In the genomic region with DNA sequence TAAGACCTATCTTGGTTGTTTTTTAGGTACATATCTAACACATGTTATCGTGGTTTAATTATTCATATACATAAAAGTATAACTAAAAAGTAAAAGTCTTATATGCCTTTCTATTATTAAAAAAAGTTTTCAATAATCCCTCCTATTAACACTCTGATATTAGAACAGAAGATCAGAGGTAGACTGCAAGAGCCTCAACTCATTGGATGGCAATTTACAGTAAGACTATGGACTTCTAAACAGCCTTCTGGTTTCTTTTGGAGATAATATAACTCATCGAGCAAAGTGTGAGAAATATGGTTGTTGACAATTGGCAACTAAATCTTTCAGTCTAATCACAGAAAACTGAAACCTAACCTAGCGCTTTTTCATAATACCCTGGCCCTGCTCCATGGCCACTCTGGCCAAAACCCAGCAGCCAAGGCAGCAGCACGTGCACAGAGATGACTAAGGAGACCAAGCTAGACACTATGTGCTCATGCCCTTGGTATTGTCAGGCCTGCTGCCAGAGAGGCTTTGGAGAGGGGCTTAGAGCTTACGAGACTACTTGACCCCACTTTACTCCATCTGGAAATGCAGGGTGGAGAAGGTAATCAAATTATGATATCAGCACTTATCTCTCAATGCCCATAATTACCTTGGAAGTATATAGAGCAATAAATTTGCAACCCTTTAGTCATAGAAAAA, we compare ENCODE assay signal across 8 cellular contexts. TPM values are rescaled to one million over a fixed set of nuclear protein-coding genes. Genes with fewer than 3 reads are reported as not detected.
DNase-seq lines count a peak whose midpoint lies in the region; ATAC-seq and TF ChIP-seq lines count a peak whose summit lies in the region.

No MANE protein-coding gene starts in this region.

- H3K27ac ChIP-seq in tibial nerve = peak overlapping the region in 3 of 4 donors; percentile 36 to 75 (median 58)

- in situ Hi-C loops in astrocyte of the spinal cord (cut with HindIII; ENCODE audit: low sequenced_read_pairs) = no loop called here

- H3K27me3 ChIP-seq in tibial nerve = no peaks in the 10 kb centered on the region

- H3K36me3 ChIP-seq in tibial nerve = peaks cover 0 to 9% (median 0%) of the 10 kb centered on the region in 3 donors

- 25 to 34% methylated on average over 5 of the region's 5 CpGs for whole genome bisulfite sequencing in tibial nerve, 2 donors

- DNase-seq in LoVo (ENCODE audit: low spot score) (peak; percentile 18), astrocyte of the spinal cord (ENCODE audit: low read depth, low spot score) (peak; percentile 95), iris pigment epithelial cell (ENCODE audit: low read depth) (peak; percentile 98), tibial nerve (ENCODE audit: low spot score in 2 of 2) (peak; percentile 70 to 89), NCI-H2107 treated with DMSO at 0.1 percent for 48 hours (lab: John Stamatoyannopoulos, UW; ENCODE audit: unreplicated experiment) (no peak), retina (no peak)

- peaks cover 0 to 21% (median 8%) of the 10 kb centered on the region in 4 donors for H3K4me1 ChIP-seq in tibial nerve

- TF ChIP-seq POLR2A in tibial nerve (IDR thresholded peaks at IDR 0.05) = no peak

- no peak overlapping the region for H3K4me3 ChIP-seq in astrocyte of the spinal cord (ENCODE audit: low read depth, low read length)
- peak overlapping the region in 1 of 4 donors; percentile 8 for H3K4me3 ChIP-seq in tibial nerve

- ATAC-seq in HG03354 (IDR thresholded peaks at IDR 0.05; ENCODE audit: poor library complexity, severe bottlenecking, unreplicated experiment) = no peak
- ATAC-seq in HG02973 (IDR thresholded peaks at IDR 0.05; ENCODE audit: unreplicated experiment) = no peak

- TF ChIP-seq EP300 in tibial nerve (IDR thresholded peaks at IDR 0.05) = peak in 1 of 2 donors; percentile 67

- TF ChIP-seq CTCF in astrocyte of the spinal cord (IDR thresholded peaks at IDR 0.05; ENCODE audit: low read depth, low read length) (no peak), tibial nerve (IDR thresholded peaks at IDR 0.05) (no peak)

- H3K9me3 ChIP-seq in tibial nerve = no peaks in the 10 kb centered on the region

RNA-seq across cellular contexts. Expression of a gene that starts 40.6 kb away (rescaled TPM):
- total RNA-seq in tibial nerve = 10 to 100 TPM in 3 of 4 donors, 1 to 10 TPM in 1; 8.2 to 23.7 (median 18.5) TPM

Comparison
In these comparisons a context has a peak if more than half of its experiments do, and no peak if none do; other contexts are left out.
1. DNase-seq: peak in LoVo (single experiment), astrocyte of the spinal cord (single experiment), iris pigment epithelial cell (single experiment) and tibial nerve (2 of 2); none in NCI-H2107 treated with DMSO at 0.1 percent for 48 hours (single experiment) and retina (single experiment).